In the genomic region with DNA sequence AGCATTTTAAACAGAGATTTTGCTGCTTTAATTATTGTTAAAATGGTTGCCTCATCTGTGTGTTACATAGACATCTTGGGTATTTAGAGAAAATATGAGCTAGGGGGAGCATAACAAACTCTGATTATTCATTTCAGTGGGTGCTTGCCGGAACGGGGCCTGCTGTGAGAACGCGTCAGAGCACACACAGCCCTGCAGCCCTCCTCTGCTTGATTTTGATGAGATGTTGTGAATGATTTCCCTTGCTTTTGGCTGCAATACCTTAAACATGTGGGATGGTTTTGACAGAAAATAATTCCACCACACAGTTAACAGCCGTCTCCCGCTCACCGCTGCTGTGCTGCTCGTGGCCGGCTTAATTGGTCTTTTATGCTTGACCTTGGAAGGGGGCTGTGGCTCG, we compare ENCODE assay signal across 16 cellular contexts. TPM values are rescaled to one million over a fixed set of nuclear protein-coding genes. Genes with fewer than 3 reads are reported as not detected.
DNase-seq lines count a peak whose midpoint lies in the region; ATAC-seq and TF ChIP-seq lines count a peak whose summit lies in the region.
"Had no signal": no experiment of that assay in that cellular context is flagged by ENCODE, and none has a peak within 500 bp of the region (broad histone marks: within the 10 kb centered on the region; RNA-seq: fewer than 3 reads in every experiment).

No MANE protein-coding gene starts in this region.

- no peaks in the 10 kb centered on the region for H4K20me1 ChIP-seq in neural cell (ENCODE audit: insufficient read depth)

- ATAC-seq in upper lobe of right lung = no peak
- ATAC-seq in HG02973 (IDR thresholded peaks at IDR 0.05; ENCODE audit: unreplicated experiment) = no peak
- no peak for ATAC-seq in naive thymus-derived CD4-positive, alpha-beta T cell
- ATAC-seq: mucosa of descending colon had no signal

- no peak overlapping the region for H3K4me3 Mint-ChIP-seq in naive thymus-derived CD4-positive, alpha-beta T cell
- H3K4me3 Mint-ChIP-seq: CD4-positive, alpha-beta memory T cell; immature natural killer cell had no signal

- peak; percentile 8 for TF ChIP-seq RAD21 in neural cell (conservative IDR thresholded peaks at IDR 0.05)

- no peak for TF ChIP-seq EP300 in neural cell (conservative IDR thresholded peaks at IDR 0.05; ENCODE audit: poor library complexity, severe bottlenecking)

- CTCF ChIA-PET in naive thymus-derived CD4-positive, alpha-beta T cell (lab: Charles Lee) = no interaction called here

- H3K4me1 Mint-ChIP-seq in naive thymus-derived CD4-positive, alpha-beta T cell = no peaks in the 10 kb centered on the region
- H3K4me1 Mint-ChIP-seq: CD4-positive, alpha-beta memory T cell; immature natural killer cell had no signal

- POLR2A ChIA-PET in naive thymus-derived CD4-positive, alpha-beta T cell (lab: Charles Lee) = no interaction called here

- 32 to 63% methylated on average over 10 of the region's 10 CpGs for WGBS in esophagus, 2 donors

- no peak overlapping the region for H3K27ac Mint-ChIP-seq in naive thymus-derived CD4-positive, alpha-beta T cell
- H3K27ac Mint-ChIP-seq: CD4-positive, alpha-beta memory T cell; immature natural killer cell had no signal

- H3K27me3 ChIP-seq in esophagus (ENCODE audit: control insufficient read depth in 1 of 2, insufficient read depth in 2 of 2, low read length in 2 of 2) = no peaks in the 10 kb centered on the region
- H3K27me3 ChIP-seq in neural cell (ENCODE audit: insufficient read depth, low read depth, low read length) = no peaks in the 10 kb centered on the region
- no peaks in the 10 kb centered on the region for H3K27me3 ChIP-seq in upper lobe of right lung
- no peaks in the 10 kb centered on the region for H3K27me3 ChIP-seq in naive thymus-derived CD4-positive, alpha-beta T cell (ENCODE audit: control insufficient read depth in 2 of 2, insufficient read depth in 2 of 2, low read length in 2 of 2)
- H3K27me3 ChIP-seq: dorsolateral prefrontal cortex had no signal

- no peaks in the 10 kb centered on the region for H3K9me2 ChIP-seq in neural cell (ENCODE audit: insufficient read depth, low read length)

- H3K27ac ChIP-seq in esophagus (ENCODE audit: low read depth in 2 of 2, low read length in 1 of 2) = peak overlapping the region; percentile 27 to 76
- H3K27ac ChIP-seq in neural cell (ENCODE audit: low read length) = peak overlapping the region; percentile 15
- peak overlapping the region; percentile 49 for H3K27ac ChIP-seq in upper lobe of right lung
- no peak overlapping the region for H3K27ac ChIP-seq in naive thymus-derived CD4-positive, alpha-beta T cell (ENCODE audit: low read depth, low read length)

- intact Hi-C loops in upper lobe of right lung (cut with DNase I) = no loop called here
- intact Hi-C loops in naive thymus-derived CD4-positive, alpha-beta T cell (cut with micrococcal nuclease) = no loop called here

- H3K4me3 ChIP-seq in esophagus (ENCODE audit: low read depth in 1 of 2, low read length in 2 of 2) = no peak overlapping the region
- H3K4me3 ChIP-seq in neural cell (ENCODE audit: low read length) = peak overlapping the region; percentile 51
- H3K4me3 ChIP-seq in upper lobe of right lung = no peak overlapping the region
- no peak overlapping the region for H3K4me3 ChIP-seq in naive thymus-derived CD4-positive, alpha-beta T cell (ENCODE audit: low read length)
- H3K4me3 ChIP-seq: mucosa of descending colon had no signal

- H3K36me3 ChIP-seq in esophagus (ENCODE audit: control insufficient read depth in 2 of 2, insufficient read depth in 2 of 2, low read length in 1 of 2) = peaks cover 0 to 4% of the 10 kb centered on the region in 2 donors
- H3K36me3 ChIP-seq in neural cell (ENCODE audit: insufficient read depth, low read length) = no peaks in the 10 kb centered on the region
- H3K36me3 ChIP-seq in upper lobe of right lung = no peaks in the 10 kb centered on the region
- no peaks in the 10 kb centered on the region for H3K36me3 ChIP-seq in naive thymus-derived CD4-positive, alpha-beta T cell (ENCODE audit: control insufficient read depth in 2 of 3, insufficient read depth in 3 of 3, low read length in 3 of 3)

- peak overlapping the region; percentile 60 for H3K4me2 ChIP-seq in neural cell (ENCODE audit: low read length)

- no peaks in the 10 kb centered on the region for H3K36me3 Mint-ChIP-seq in naive thymus-derived CD4-positive, alpha-beta T cell
- H3K36me3 Mint-ChIP-seq: CD4-positive, alpha-beta memory T cell; immature natural killer cell had no signal

- no peak overlapping the region for H2AFZ ChIP-seq in neural cell (ENCODE audit: low read depth, low read length)

- H3F3A ChIP-seq in neural cell (ENCODE audit: insufficient read depth, low read length, poor library complexity, severe bottlenecking) = no peaks in the 10 kb centered on the region

- H3K9me3 Mint-ChIP-seq in naive thymus-derived CD4-positive, alpha-beta T cell = no peaks in the 10 kb centered on the region
- H3K9me3 Mint-ChIP-seq: immature natural killer cell had no signal

- H3K4me1 ChIP-seq in esophagus (ENCODE audit: control insufficient read depth in 2 of 2, insufficient read depth in 2 of 2, low read length in 1 of 2) (peaks cover 8 to 10% of the 10 kb centered on the region in 2 donors), upper lobe of right lung (peaks cover 8% of the 10 kb centered on the region)
- no peaks in the 10 kb centered on the region for H3K4me1 ChIP-seq in naive thymus-derived CD4-positive, alpha-beta T cell (ENCODE audit: control insufficient read depth in 2 of 2, insufficient read depth in 2 of 2, low read length in 2 of 2)

- H3K9me3 ChIP-seq in esophagus (ENCODE audit: control insufficient read depth in 2 of 2, insufficient read depth in 1 of 2, low read depth in 1 of 2, low read length in 1 of 2) (no peaks in the 10 kb centered on the region), neural cell (ENCODE audit: low read length) (no peaks in the 10 kb centered on the region), upper lobe of right lung (no peaks in the 10 kb centered on the region)
- no peaks in the 10 kb centered on the region for H3K9me3 ChIP-seq in naive thymus-derived CD4-positive, alpha-beta T cell (ENCODE audit: control insufficient read depth in 2 of 3, low read length in 3 of 3)
- H3K9me3 ChIP-seq: mucosa of descending colon had no signal

- H3K9ac ChIP-seq in neural cell (ENCODE audit: low read length) = peak overlapping the region; percentile 38

- no peak for TF ChIP-seq CTCF in neural cell (IDR thresholded peaks at IDR 0.05; ENCODE audit: poor library complexity, severe bottlenecking)
- no peak for TF ChIP-seq CTCF in upper lobe of right lung (IDR thresholded peaks at IDR 0.05)

- H3K79me2 ChIP-seq in neural cell (replicated peaks; ENCODE audit: insufficient read depth, low read length) = no peaks in the 10 kb centered on the region

- H3K27me3 Mint-ChIP-seq in naive thymus-derived CD4-positive, alpha-beta T cell = peaks cover 12 to 27% (median 17%) of the 10 kb centered on the region in 5 donors

- DNase-seq in NCI-H748 (lab: John Stamatoyannopoulos, UW; ENCODE audit: unreplicated experiment) (peak; percentile 45), NCI-H748 treated with DMSO at 0.1 percent for 48 hours (lab: John Stamatoyannopoulos, UW) (no peak), upper lobe of right lung (no peak)
- DNase-seq in activated CD4-positive, alpha-beta T cell treated with anti-CD3 and anti-CD28 coated beads for 4 hours = no peak
- no peak for DNase-seq in naive thymus-derived CD4-positive, alpha-beta T cell
- DNase-seq: CD4-positive, alpha-beta memory T cell; dorsolateral prefrontal cortex; immature natural killer cell; mucosa of descending colon; NCI-H226; stimulated activated CD4-positive, alpha-beta T cell treated with anti-CD3 and anti-CD28 coated beads, Interleukin-4, amount 100 ng/mL, for 1 hour had no signal

TF ChIP-seq in neural cell, 6 proteins besides CTCF, POLR2A, EP300 and RAD21:
- no peak for TF ChIP-seq MXI1 (conservative IDR thresholded peaks at IDR 0.05; ENCODE audit: poor library complexity, severe bottlenecking)
- TF ChIP-seq POLR2AphosphoS5 (IDR thresholded peaks at IDR 0.05) = no peak
- TF ChIP-seq, protein P1, sequence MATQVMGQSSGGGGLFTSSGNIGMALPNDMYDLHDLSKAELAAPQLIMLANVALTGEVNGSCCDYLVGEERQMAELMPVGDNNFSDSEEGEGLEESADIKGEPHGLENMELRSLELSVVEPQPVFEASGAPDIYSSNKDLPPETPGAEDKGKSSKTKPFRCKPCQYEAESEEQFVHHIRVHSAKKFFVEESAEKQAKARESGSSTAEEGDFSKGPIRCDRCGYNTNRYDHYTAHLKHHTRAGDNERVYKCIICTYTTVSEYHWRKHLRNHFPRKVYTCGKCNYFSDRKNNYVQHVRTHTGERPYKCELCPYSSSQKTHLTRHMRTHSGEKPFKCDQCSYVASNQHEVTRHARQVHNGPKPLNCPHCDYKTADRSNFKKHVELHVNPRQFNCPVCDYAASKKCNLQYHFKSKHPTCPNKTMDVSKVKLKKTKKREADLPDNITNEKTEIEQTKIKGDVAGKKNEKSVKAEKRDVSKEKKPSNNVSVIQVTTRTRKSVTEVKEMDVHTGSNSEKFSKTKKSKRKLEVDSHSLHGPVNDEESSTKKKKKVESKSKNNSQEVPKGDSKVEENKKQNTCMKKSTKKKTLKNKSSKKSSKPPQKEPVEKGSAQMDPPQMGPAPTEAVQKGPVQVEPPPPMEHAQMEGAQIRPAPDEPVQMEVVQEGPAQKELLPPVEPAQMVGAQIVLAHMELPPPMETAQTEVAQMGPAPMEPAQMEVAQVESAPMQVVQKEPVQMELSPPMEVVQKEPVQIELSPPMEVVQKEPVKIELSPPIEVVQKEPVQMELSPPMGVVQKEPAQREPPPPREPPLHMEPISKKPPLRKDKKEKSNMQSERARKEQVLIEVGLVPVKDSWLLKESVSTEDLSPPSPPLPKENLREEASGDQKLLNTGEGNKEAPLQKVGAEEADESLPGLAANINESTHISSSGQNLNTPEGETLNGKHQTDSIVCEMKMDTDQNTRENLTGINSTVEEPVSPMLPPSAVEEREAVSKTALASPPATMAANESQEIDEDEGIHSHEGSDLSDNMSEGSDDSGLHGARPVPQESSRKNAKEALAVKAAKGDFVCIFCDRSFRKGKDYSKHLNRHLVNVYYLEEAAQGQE (IDR thresholded peaks at IDR 0.05; ENCODE audit: borderline replicate concordance) = no peak
- no peak for TF ChIP-seq TAF1 (IDR thresholded peaks at IDR 0.05; ENCODE audit: low read depth)
- TF ChIP-seq EZH2 (IDR thresholded peaks at IDR 0.05; ENCODE audit: borderline replicate concordance, insufficient read depth, low read length, poor library complexity, severe bottlenecking) = no peak
- TF ChIP-seq SMC3 (conservative IDR thresholded peaks at IDR 0.05; ENCODE audit: poor library complexity) = no peak
TF ChIP-seq in neural cell: peak in this region for 0.

RNA-seq across cellular contexts. Expression of a gene that starts 50.0 kb away (rescaled TPM):
- polyA plus RNA-seq in esophagus = under 1 TPM in 1 of 2 donors, not detected in 1; 0.06 TPM
- 0.41 TPM in 1 of 2 replicates, not detected in the other for polyA plus RNA-seq in neural cell
- not detected in 2 replicates for polyA minus RNA-seq in neural cell
- total RNA-seq in upper lobe of right lung = 0.55 TPM
- under 1 TPM in 1 of 5 experiments, not detected in 4; 0.07 TPM for total RNA-seq in naive thymus-derived CD4-positive, alpha-beta T cell
- not detected for polyA plus RNA-seq in naive thymus-derived CD4-positive, alpha-beta T cell
- total RNA-seq: CD4-positive, alpha-beta memory T cell; SK-MEL-5; urinary bladder had no signal
- polyA plus RNA-seq: CD4-positive, alpha-beta memory T cell; immature natural killer cell had no signal
